1 cellular context compared by ENCODE assay signal in genomic region chr7:148264933-148265557, GRCh38.
TF ChIP-seq lines count a peak whose summit lies in the region.

No MANE protein-coding gene starts in this region.

TF ChIP-seq in GM23338, 12 proteins besides CTCF, POLR2A, EP300 and RAD21 (continued from another document):
- TF ChIP-seq REST (IDR thresholded peaks at IDR 0.05; ENCODE audit: unreplicated experiment) (no peak), JUNB (IDR thresholded peaks at IDR 0.05; ENCODE audit: unreplicated experiment) (no peak)
TF ChIP-seq in GM23338: peak in this region for 0.
